Comparison of ENCODE assay signal across 18 cellular contexts in genomic region chr1:78464449-78464891, GRCh38. TPM values are rescaled to one million over a fixed set of nuclear protein-coding genes. Genes with fewer than 3 reads are reported as not detected.
"Had no signal": no experiment of that assay in that cellular context is flagged by ENCODE, and none has a peak within 500 bp of the region (broad histone marks: within the 10 kb centered on the region; RNA-seq: fewer than 3 reads in every experiment).

No MANE protein-coding gene starts in this region.

- H3K27ac ChIP-seq: breast epithelium, lower lobe of right lung, right atrium auricular region, suprapubic skin, WERI-Rb-1 had no signal

- H3K27ac Mint-ChIP-seq: activated CD4-positive, alpha-beta memory T cell treated with anti-CD3 and anti-CD28 coated beads, Interleukin-2, amount 10 ng/mL, durations not matched to agents 7 days and 5 days; activated naive CD8-positive, alpha-beta T cell treated with anti-CD3 and anti-CD28 coated beads for 36 hours; mesothelial cell of epicardium; nephron progenitor cell; stimulated activated naive CD8-positive, alpha-beta T cell treated with anti-CD3 and anti-CD28 coated beads, Interleukin-15, Interleukin-2, amounts not matched to agents 100 ng/mL and 50 ng/mL, for 24 hours had no signal

- H3K27me3 ChIP-seq: breast epithelium, right atrium auricular region, suprapubic skin had no signal

- DNase-seq: activated CD4-positive, alpha-beta memory T cell treated with anti-CD3 and anti-CD28 coated beads, Interleukin-2, amount 10 ng/mL, durations not matched to agents 7 days and 5 days; activated gamma-delta T cell; activated naive CD8-positive, alpha-beta T cell treated with anti-CD3 and anti-CD28 coated beads for 36 hours; activated T-cell treated with anti-CD3 and anti-CD28 coated beads, Interleukin-2, amount 50 U/mL, for 48 hours; glutamatergic neuron; kidney glomerular epithelial cell; lower lobe of right lung; nephron progenitor cell; occipital lobe; small intestine; trophoblast cell; WERI-Rb-1 had no signal

- H3K36me3 Mint-ChIP-seq: activated naive CD8-positive, alpha-beta T cell treated with anti-CD3 and anti-CD28 coated beads for 36 hours; mesothelial cell of epicardium had no signal

- H3K4me1 Mint-ChIP-seq: activated CD4-positive, alpha-beta memory T cell treated with anti-CD3 and anti-CD28 coated beads, Interleukin-2, amount 10 ng/mL, durations not matched to agents 7 days and 5 days; activated naive CD8-positive, alpha-beta T cell treated with anti-CD3 and anti-CD28 coated beads for 36 hours; mesothelial cell of epicardium; nephron progenitor cell had no signal

- H3K4me3 Mint-ChIP-seq: activated CD4-positive, alpha-beta memory T cell treated with anti-CD3 and anti-CD28 coated beads, Interleukin-2, amount 10 ng/mL, durations not matched to agents 7 days and 5 days; activated naive CD8-positive, alpha-beta T cell treated with anti-CD3 and anti-CD28 coated beads for 36 hours; mesothelial cell of epicardium; nephron progenitor cell; stimulated activated naive CD8-positive, alpha-beta T cell treated with anti-CD3 and anti-CD28 coated beads, Interleukin-15, Interleukin-2, amounts not matched to agents 100 ng/mL and 50 ng/mL, for 24 hours had no signal

- H3K4me3 ChIP-seq: breast epithelium, lower lobe of right lung, right atrium auricular region, suprapubic skin had no signal

- H3K27me3 Mint-ChIP-seq: activated CD4-positive, alpha-beta memory T cell treated with anti-CD3 and anti-CD28 coated beads, Interleukin-2, amount 10 ng/mL, durations not matched to agents 7 days and 5 days; activated naive CD8-positive, alpha-beta T cell treated with anti-CD3 and anti-CD28 coated beads for 36 hours had no signal

RNA-seq across cellular contexts. Expression of gene PTGFR, which starts 26.3 kb away (rescaled TPM):
- total RNA-seq: activated CD4-positive, alpha-beta memory T cell treated with anti-CD3 and anti-CD28 coated beads, Interleukin-2, amount 10 ng/mL, durations not matched to agents 7 days and 5 days; activated naive CD8-positive, alpha-beta T cell treated with anti-CD3 and anti-CD28 coated beads for 36 hours; T-helper 1 cell treated with Interleukin-12 subunit alpha and Interleukin-12 subunit beta and Interleukin-4 antibody, amounts not matched to agents 30 ng/mL and 1 ng/mL, for 36 hours had no signal
